19 cellular contexts compared by ENCODE assay signal in the genomic region with DNA sequence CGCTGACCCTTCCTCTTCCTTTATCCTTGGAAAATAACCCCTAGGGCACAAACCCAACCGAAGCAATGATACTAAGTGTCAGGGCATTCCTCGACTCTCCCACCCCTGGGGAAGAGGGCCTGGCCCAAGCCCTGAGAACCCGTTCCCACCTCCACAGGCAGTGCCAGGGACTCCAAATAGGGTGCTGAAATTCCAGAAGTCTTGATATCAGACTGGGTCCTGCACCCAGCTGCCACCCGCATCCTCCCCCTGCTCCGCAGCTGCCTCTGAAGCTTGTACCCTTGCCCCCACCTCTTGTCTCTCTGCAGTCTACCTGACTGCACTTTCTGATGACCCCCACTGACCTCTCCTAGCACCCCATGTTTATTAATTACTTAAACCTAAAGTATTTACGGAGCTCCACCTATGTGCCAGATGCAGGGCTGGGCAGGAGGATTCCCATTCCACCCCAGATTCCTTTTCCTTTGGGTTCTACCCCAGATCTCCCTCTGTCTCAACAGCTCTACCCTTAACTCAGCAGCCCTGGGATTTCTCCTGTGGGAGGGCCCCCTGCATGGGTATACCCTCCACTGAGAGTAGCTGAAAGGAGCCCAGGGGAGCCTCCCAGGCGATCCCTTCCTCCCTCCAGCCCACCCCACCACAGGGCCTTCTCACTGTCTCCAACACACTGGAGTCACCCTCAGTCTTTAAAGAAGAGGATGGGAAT. TPM values are rescaled to one million over a fixed set of nuclear protein-coding genes. Genes with fewer than 3 reads are reported as not detected.
DNase-seq lines count a peak whose midpoint lies in the region; ATAC-seq and TF ChIP-seq lines count a peak whose summit lies in the region.
"Had no signal": no experiment of that assay in that cellular context is flagged by ENCODE, and none has a peak within 500 bp of the region (broad histone marks: within the 10 kb centered on the region; RNA-seq: fewer than 3 reads in every experiment).

No MANE protein-coding gene starts in this region.

- H3K79me2 ChIP-seq in Karpas-422 (ENCODE audit: low read length) = no peaks in the 10 kb centered on the region

- no peaks in the 10 kb centered on the region for H3K9me2 ChIP-seq in Karpas-422 (replicated peaks; ENCODE audit: insufficient read depth, low read length)

- no peaks in the 10 kb centered on the region for H3K27me3 ChIP-seq in cardiac muscle cell
- no peaks in the 10 kb centered on the region for H3K27me3 ChIP-seq in Karpas-422 (ENCODE audit: low read length)
- no peaks in the 10 kb centered on the region for H3K27me3 ChIP-seq in ovary
- H3K27me3 ChIP-seq: right atrium auricular region had no signal

- H3K36me3 ChIP-seq in cardiac muscle cell (no peaks in the 10 kb centered on the region), mesodermal cell (ENCODE audit: control insufficient read depth, insufficient read depth, low read length) (peaks cover 5% of the 10 kb centered on the region), Karpas-422 (ENCODE audit: insufficient read depth, low read length) (no peaks in the 10 kb centered on the region), ovary (no peaks in the 10 kb centered on the region)
- H3K36me3 ChIP-seq: right atrium auricular region, thoracic aorta had no signal

- H3K4me1 ChIP-seq in cardiac muscle cell (ENCODE audit: low read depth) = peaks cover 40% of the 10 kb centered on the region
- H3K4me1 ChIP-seq in mesodermal cell (ENCODE audit: control insufficient read depth, insufficient read depth, low read length, poor library complexity, severe bottlenecking) = peaks cover 55% of the 10 kb centered on the region
- H3K4me1 ChIP-seq in Karpas-422 (ENCODE audit: low read length) = peaks cover 5% of the 10 kb centered on the region; the same call in 1 of the 2 replicates
- no peaks in the 10 kb centered on the region for H3K4me1 ChIP-seq in ovary (ENCODE audit: insufficient read depth)

- no peak overlapping the region for H3K9ac ChIP-seq in Karpas-422 (ENCODE audit: low read length)

- TF ChIP-seq EP300 in ovary (IDR thresholded peaks at IDR 0.05) = no peak

- intact Hi-C loops in left ventricle myocardium superior (cut with micrococcal nuclease) (no loop called here), ovary (cut with DNase I) (loop anchor here in 1 of 4 donors (5.0 kb wide), 1 partner anchor 163 kb away; no protein-coding TSS in a partner anchor)

- H3K27ac ChIP-seq in cardiac muscle cell = peak overlapping the region; percentile 99
- peak overlapping the region; percentile 99 for H3K27ac ChIP-seq in mesodermal cell (ENCODE audit: low read depth, low read length, severe bottlenecking)
- no peak overlapping the region for H3K27ac ChIP-seq in Karpas-422 (ENCODE audit: low read length)
- H3K27ac ChIP-seq in ovary = no peak overlapping the region
- H3K27ac ChIP-seq: dorsolateral prefrontal cortex, right atrium auricular region, thoracic aorta had no signal

- no peak overlapping the region for H3K4me2 ChIP-seq in Karpas-422 (ENCODE audit: low read depth, low read length, poor library complexity, severe bottlenecking)

- H2AFZ ChIP-seq in Karpas-422 (ENCODE audit: low read length) = no peak overlapping the region

- H3K9me3 ChIP-seq in cardiac muscle cell (ENCODE audit: low read depth) = no peaks in the 10 kb centered on the region
- H3K9me3 ChIP-seq in mesodermal cell (ENCODE audit: control insufficient read depth, low read length) = no peaks in the 10 kb centered on the region
- no peaks in the 10 kb centered on the region for H3K9me3 ChIP-seq in Karpas-422 (ENCODE audit: low read length)
- no peaks in the 10 kb centered on the region for H3K9me3 ChIP-seq in ovary
- H3K9me3 ChIP-seq: right atrium auricular region, thoracic aorta had no signal

- 86 to 88% methylated on average over 6 to 7 of the region's 8 CpGs for WGBS in mesodermal cell (ENCODE audit: insufficient coverage in 2 of 2), 2 experiments
- 91 to 96% (median 92%) methylated on average over 8 of the region's 8 CpGs for whole genome bisulfite sequencing in ovary, 3 donors

- TF ChIP-seq POLR2A in ovary (IDR thresholded peaks at IDR 0.05) = no peak

- TF ChIP-seq CTCF in cardiac muscle cell (IDR thresholded peaks at IDR 0.05; ENCODE audit: low read depth, low read length) = no peak
- no peak for TF ChIP-seq CTCF in ovary (IDR thresholded peaks at IDR 0.05)

- ATAC-seq in left ventricle myocardium superior (no peak), HG03432 (IDR thresholded peaks at IDR 0.05; ENCODE audit: unreplicated experiment) (no peak)
- no peak for ATAC-seq in activated CD4-positive, CD25-positive, alpha-beta regulatory T cell treated with anti-CD3 and anti-CD28 coated beads, Interleukin-2, amount 50 U/mL, for 24 hours
- ATAC-seq: natural killer cell treated with Interleukin-12 subunit alpha and Interleukin-12 subunit beta and Interleukin-15 and Interleukin-18, amount 100 ng/mL, for 72 hours; Right ventricle myocardium inferior had no signal

- no peak overlapping the region for H3K4me3 ChIP-seq in cardiac muscle cell
- H3K4me3 ChIP-seq in mesodermal cell (ENCODE audit: extremely low read depth, insufficient read depth, low read length, poor library complexity, severe bottlenecking) = no peak overlapping the region
- H3K4me3 ChIP-seq in Karpas-422 (ENCODE audit: low read length) = no peak overlapping the region
- H3K4me3 ChIP-seq in ovary = no peak overlapping the region
- H3K4me3 ChIP-seq: dorsolateral prefrontal cortex, lung, right atrium auricular region, thoracic aorta had no signal

- H4K20me1 ChIP-seq in Karpas-422 (ENCODE audit: insufficient read depth, low read depth, low read length) = no peaks in the 10 kb centered on the region

- DNase-seq in cardiac muscle cell (ENCODE audit: low read depth in 1 of 2, low spot score in 1 of 2) (no peak), left ventricle myocardium superior (no peak), ecto neural progenitor cell (ENCODE audit: low spot score) (peak; percentile 45), Karpas-422 (no peak), ovary (no peak)
- DNase-seq: activated naive CD4-positive, alpha-beta T cell treated with Interleukin-2 at 50 U/mL for 16 hours; DMS79; dorsolateral prefrontal cortex; GOT3; KG1; NCI-H1092 treated with DMSO at 0.1 percent for 48 hours had no signal

RNA-seq across cellular contexts. Expression of a gene that starts 4.1 kb away (rescaled TPM):
- 310 and 601 TPM in 2 replicates for total RNA-seq in cardiac muscle cell
- polyA plus RNA-seq in cardiac muscle cell = 472 and 838 TPM in 2 replicates
- total RNA-seq in left ventricle myocardium superior = 9.2 TPM
- 2,534 TPM for polyA plus RNA-seq in mesodermal cell (2013, experiment 1 of 2)
- polyA plus RNA-seq in mesodermal cell (2013, experiment 2 of 2) = 2,467 TPM
- not detected in 2 replicates for total RNA-seq in Karpas-422 (2014; rRNA removed; shearing (Covaris generic); ENCODE audit: low replicate concordance)
- total RNA-seq in ovary = 1,000 to 10,000 TPM in 1 of 7 donors, 10 to 100 TPM in 4, 1 to 10 TPM in 2; 4.4 to 1,005 (median 64.8) TPM
- polyA plus RNA-seq in ovary = 10 to 100 TPM; 17.8 to 38.9 TPM

RNA-seq across cellular contexts. Expression of a gene that starts 40.0 kb away (rescaled TPM):
- 480 and 946 TPM in 2 replicates for total RNA-seq in cardiac muscle cell
- polyA plus RNA-seq in cardiac muscle cell = 728 and 1,480 TPM in 2 replicates
- total RNA-seq in left ventricle myocardium superior = 100 TPM
- 3,226 TPM for polyA plus RNA-seq in mesodermal cell (2013, experiment 1 of 2)
- 3,108 TPM for polyA plus RNA-seq in mesodermal cell (2013, experiment 2 of 2)
- total RNA-seq in Karpas-422 (2014; rRNA removed; shearing (Covaris generic); ENCODE audit: low replicate concordance) = not detected in 2 replicates
- 100 to 1,000 TPM in 1 of 7 donors, 10 to 100 TPM in 4, 1 to 10 TPM in 2; 2.7 to 663 (median 47.2) TPM for total RNA-seq in ovary
- 10 to 100 TPM; 16.7 to 43.7 TPM for polyA plus RNA-seq in ovary

Comparison
In these comparisons a context has a peak if more than half of its experiments do, and no peak if none do; other contexts are left out.
1. H3K27ac ChIP-seq: peak in cardiac muscle cell (single experiment) and mesodermal cell (single experiment); none in Karpas-422 (single experiment) and ovary (0 of 2).